ENCODE assay signal across 33 cellular contexts in the genomic region with DNA sequence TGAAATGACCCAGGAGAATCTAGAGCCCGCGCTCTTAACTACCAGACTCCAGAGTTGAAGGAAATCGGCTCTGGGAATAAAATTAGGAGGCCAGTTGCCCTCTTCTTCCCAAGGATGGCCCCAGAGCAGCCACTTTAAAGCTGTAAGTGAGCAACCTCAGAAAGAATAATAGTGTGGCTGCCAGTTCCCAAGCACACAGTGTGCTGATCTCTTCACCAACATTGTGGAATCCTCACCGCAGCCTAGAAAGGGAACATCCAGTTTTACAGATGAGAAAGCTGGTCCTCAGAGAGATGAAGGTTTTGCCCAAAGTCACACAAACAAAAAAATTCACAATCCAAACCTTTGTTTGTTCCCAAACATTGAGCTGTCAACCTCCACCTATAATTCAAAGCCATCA.
"Had no signal": no experiment of that assay in that cellular context is flagged by ENCODE, and none has a peak within 500 bp of the region (broad histone marks: within the 10 kb centered on the region; RNA-seq: fewer than 3 reads in every experiment).

No MANE protein-coding gene starts in this region.

- H3K36me3 ChIP-seq: MG63 had no signal

- H3K27ac ChIP-seq: KMS-11 had no signal

- H3K4me3 ChIP-seq: MG63 had no signal

- H3K9ac ChIP-seq: KMS-11 had no signal

- DNase-seq: MG63, MM.1S, NCI-H1048, NCI-H1092, NCI-H1092 treated with DMSO at 0.1 percent for 48 hours, NCI-H1105, NCI-H1105 treated with DMSO at 0.1 percent for 48 hours, NCI-H1417, NCI-H1417 treated with DMSO at 0.1 percent for 48 hours, NCI-H1436, NCI-H1436 treated with DMSO at 0.1 percent for 48 hours, NCI-H146, NCI-H1694, NCI-H1694 treated with DMSO at 0.1 percent for 48 hours, NCI-H187, NCI-H187 treated with DMSO at 0.1 percent for 48 hours, NCI-H1930, NCI-H2029, NCI-H2029 treated with DMSO at 0.1 percent for 48 hours, NCI-H2081, NCI-H2081 treated with DMSO at 0.1 percent for 48 hours, NCI-H2107, NCI-H2171, NCI-H2171 treated with DMSO at 0.1 percent for 48 hours, NCI-H2227 treated with DMSO at 0.1 percent for 48 hours, NCI-H226, NCI-H345, NCI-H446, NCI-H446 treated with DMSO at 0.1 percent for 48 hours, NCI-H510A, NCI-H510A treated with DMSO at 0.1 percent for 48 hours, NCI-H524 had no signal

- H3K4me2 ChIP-seq: KMS-11 had no signal

- H3K9me3 ChIP-seq: MG63 had no signal
